ENCODE assay signal across 8 cellular contexts in genomic region chr12:57461904-57462306, GRCh38. TPM values are rescaled to one million over a fixed set of nuclear protein-coding genes. Genes with fewer than 3 reads are reported as not detected.
DNase-seq lines count a peak whose midpoint lies in the region; ATAC-seq and TF ChIP-seq lines count a peak whose summit lies in the region.

No MANE protein-coding gene starts in this region.

- peaks cover 16% of the 10 kb centered on the region for H3K4me1 Mint-ChIP-seq in glutamatergic neuron (ENCODE audit: low read depth, unreplicated experiment)

- H3K27me3 ChIP-seq in HAP-1 (ENCODE audit: low read depth) (peaks cover 5% of the 10 kb centered on the region; the same call in 1 of the 2 replicates), WERI-Rb-1 (ENCODE audit: insufficient read depth, low read depth, severe bottlenecking) (peaks cover 2% of the 10 kb centered on the region)

- H3K36me3 ChIP-seq in HAP-1 (replicated peaks), result no peaks in the 10 kb centered on the region
- peaks cover 19% of the 10 kb centered on the region for H3K36me3 ChIP-seq in WERI-Rb-1

- peak overlapping the region; percentile 52 for H3K27ac Mint-ChIP-seq in glutamatergic neuron (ENCODE audit: unreplicated experiment)

- TF ChIP-seq CTCF in WERI-Rb-1 (IDR thresholded peaks at IDR 0.05; ENCODE audit: low read depth, low read length) (no peak), glutamatergic neuron (IDR thresholded peaks at IDR 0.05; ENCODE audit: partially characterized antibody, unreplicated experiment) (no peak)

- DNase-seq in HAP-1 (ENCODE audit: low spot score in 2 of 2), result peak in 1 of 2 experiments; percentile 32
- DNase-seq in WERI-Rb-1, result no peak
- DNase-seq in glutamatergic neuron, result no peak
- no peak for DNase-seq in skeletal muscle cell (ENCODE audit: low read depth)
- DNase-seq in NCI-H1694 (lab: John Stamatoyannopoulos, UW), result no peak
- no peak for DNase-seq in NCI-H345 (lab: John Stamatoyannopoulos, UW)

- H3K27me3 Mint-ChIP-seq in glutamatergic neuron (ENCODE audit: unreplicated experiment), result peaks cover 25% of the 10 kb centered on the region

- peak overlapping the region; percentile 49 for H3K4me3 ChIP-seq in HAP-1
- peak overlapping the region; percentile 74 for H3K4me3 ChIP-seq in WERI-Rb-1 (ENCODE audit: low read depth, low read length)
- H3K4me3 ChIP-seq in skeletal muscle cell (ENCODE audit: low read depth, low read length), result peak overlapping the region; percentile 74

- H3K9me3 ChIP-seq in HAP-1 (no peaks in the 10 kb centered on the region), WERI-Rb-1 (ENCODE audit: severe bottlenecking) (no peaks in the 10 kb centered on the region)

- peak overlapping the region; percentile 94 for H3K4me3 Mint-ChIP-seq in glutamatergic neuron (ENCODE audit: unreplicated experiment)

- ATAC-seq in HG03469 (IDR thresholded peaks at IDR 0.05; ENCODE audit: unreplicated experiment), result no peak
- no peak for ATAC-seq in GM21737 (IDR thresholded peaks at IDR 0.05; ENCODE audit: unreplicated experiment)

- H3K36me3 Mint-ChIP-seq in glutamatergic neuron (ENCODE audit: unreplicated experiment), result peaks cover under 1% of the 10 kb centered on the region

- H3K4me1 ChIP-seq in HAP-1, result peaks cover 11% of the 10 kb centered on the region

- in situ Hi-C loops in HAP-1 (cut with MboI; ENCODE audit: low sequenced_read_pairs), result no loop called here

- H3K9me3 Mint-ChIP-seq in glutamatergic neuron (ENCODE audit: unreplicated experiment), result peaks cover 14% of the 10 kb centered on the region

- H3K27ac ChIP-seq in WERI-Rb-1, result peak overlapping the region; percentile 98

RNA-seq across cellular contexts. Expression of gene GLI1, which starts 2.3 kb away (rescaled TPM):
- 2.3 TPM for total RNA-seq in glutamatergic neuron (ENCODE audit: unreplicated experiment)

RNA-seq across cellular contexts. Expression of gene INHBE, which starts 6.8 kb away (rescaled TPM):
- 18.0 TPM for total RNA-seq in glutamatergic neuron (ENCODE audit: unreplicated experiment)

RNA-seq across cellular contexts. Expression of gene ARHGAP9, which starts 17.8 kb away (rescaled TPM):
- 52.0 TPM for total RNA-seq in glutamatergic neuron (ENCODE audit: unreplicated experiment)

RNA-seq across cellular contexts. Expression of gene MARS1, which starts 26.0 kb away (rescaled TPM):
- 870 TPM for total RNA-seq in glutamatergic neuron (ENCODE audit: unreplicated experiment)

RNA-seq across cellular contexts. Expression of gene INHBC, which starts 27.3 kb away (rescaled TPM):
- not detected for total RNA-seq in glutamatergic neuron (ENCODE audit: unreplicated experiment)
